In the genomic region with DNA sequence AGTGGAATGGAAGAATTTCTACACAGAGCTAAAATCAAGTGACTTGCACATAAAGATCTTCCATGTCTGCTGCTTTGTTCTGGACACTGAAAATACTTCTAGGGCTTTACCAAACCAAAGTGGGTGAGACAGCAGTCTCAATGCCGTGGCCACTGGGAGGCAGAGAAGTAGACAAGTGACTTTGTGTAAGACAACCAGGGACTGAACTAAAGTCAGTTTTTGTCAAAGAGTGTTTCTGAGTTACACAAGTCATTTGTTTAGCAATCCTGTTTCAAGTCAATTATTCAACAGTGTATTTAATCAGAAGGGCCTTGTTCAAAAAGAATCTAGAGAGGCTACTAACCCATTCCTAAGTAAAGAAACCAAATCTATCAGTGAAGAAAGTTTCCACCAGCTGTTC, we compare ENCODE assay signal across 15 cellular contexts.
"Had no signal": no experiment of that assay in that cellular context is flagged by ENCODE, and none has a peak within 500 bp of the region (broad histone marks: within the 10 kb centered on the region; RNA-seq: fewer than 3 reads in every experiment).

No MANE protein-coding gene starts in this region.

- H3K9me3 Mint-ChIP-seq: activated CD4-positive, alpha-beta memory T cell treated with anti-CD3 and anti-CD28 coated beads, Interleukin-2, amount 10 ng/mL, durations not matched to agents 7 days and 5 days; stimulated activated naive B cell treated with anti-CD40 and anti-IgM and Interleukin-4, amounts not matched to agents 10 μg/mL and 1 μg/mL and 100 μg/mL, for 72 hours had no signal

- H3K27me3 ChIP-seq: tibial nerve, vagina had no signal

- DNase-seq: activated CD4-positive, alpha-beta memory T cell treated with anti-CD3 and anti-CD28 coated beads, Interleukin-2, amount 10 ng/mL, durations not matched to agents 7 days and 5 days; activated CD4-positive, alpha-beta T cell treated with anti-CD3 and anti-CD28 coated beads for 36 hours; activated CD8-positive, alpha-beta memory T cell treated with anti-CD3 and anti-CD28 coated beads, Interleukin-2, amount 50 U/mL, for 4 hours; activated gamma-delta T cell; activated T-cell treated with anti-CD3 and anti-CD28 coated beads, Interleukin-2, amount 50 U/mL, for 48 hours; amniotic stem cell; hippocampal formation; psoas muscle; stimulated activated naive B cell treated with anti-CD40 and anti-IgM and Interleukin-4, amounts not matched to agents 10 μg/mL and 1 μg/mL and 100 μg/mL, for 72 hours; substantia nigra; T-helper 9 cell had no signal

- H3K27ac Mint-ChIP-seq: activated CD4-positive, alpha-beta memory T cell treated with anti-CD3 and anti-CD28 coated beads, Interleukin-2, amount 10 ng/mL, durations not matched to agents 7 days and 5 days; activated CD4-positive, alpha-beta T cell treated with anti-CD3 and anti-CD28 coated beads for 36 hours; stimulated activated naive B cell treated with anti-CD40 and anti-IgM and Interleukin-4, amounts not matched to agents 10 μg/mL and 1 μg/mL and 100 μg/mL, for 72 hours had no signal

- H3K4me3 Mint-ChIP-seq: activated CD4-positive, alpha-beta memory T cell treated with anti-CD3 and anti-CD28 coated beads, Interleukin-2, amount 10 ng/mL, durations not matched to agents 7 days and 5 days; activated CD4-positive, alpha-beta T cell treated with anti-CD3 and anti-CD28 coated beads for 36 hours; activated naive CD8-positive, alpha-beta T cell; stimulated activated naive B cell treated with anti-CD40 and anti-IgM and Interleukin-4, amounts not matched to agents 10 μg/mL and 1 μg/mL and 100 μg/mL, for 72 hours had no signal

- H3K4me1 ChIP-seq: psoas muscle, tibial nerve, vagina had no signal

- H3K4me1 Mint-ChIP-seq: activated CD4-positive, alpha-beta memory T cell treated with anti-CD3 and anti-CD28 coated beads, Interleukin-2, amount 10 ng/mL, durations not matched to agents 7 days and 5 days; activated CD4-positive, alpha-beta T cell treated with anti-CD3 and anti-CD28 coated beads for 36 hours; stimulated activated naive B cell treated with anti-CD40 and anti-IgM and Interleukin-4, amounts not matched to agents 10 μg/mL and 1 μg/mL and 100 μg/mL, for 72 hours had no signal

- H3K4me3 ChIP-seq: psoas muscle, tibial nerve, vagina had no signal

- ATAC-seq: activated CD4-positive, alpha-beta T cell treated with anti-CD3 and anti-CD28 coated beads for 36 hours; esophagus mucosa; psoas muscle; stimulated activated naive B cell treated with anti-CD40 and anti-IgM and Interleukin-4, amounts not matched to agents 10 μg/mL and 1 μg/mL and 100 μg/mL, for 72 hours had no signal

- H3K27me3 Mint-ChIP-seq: activated CD4-positive, alpha-beta memory T cell treated with anti-CD3 and anti-CD28 coated beads, Interleukin-2, amount 10 ng/mL, durations not matched to agents 7 days and 5 days; activated CD4-positive, alpha-beta T cell treated with anti-CD3 and anti-CD28 coated beads for 36 hours; activated naive CD8-positive, alpha-beta T cell; stimulated activated naive B cell treated with anti-CD40 and anti-IgM and Interleukin-4, amounts not matched to agents 10 μg/mL and 1 μg/mL and 100 μg/mL, for 72 hours had no signal

- H3K27ac ChIP-seq: psoas muscle, vagina had no signal

- H3K9me3 ChIP-seq: psoas muscle, tibial nerve, vagina had no signal
